18 cellular contexts compared by ENCODE assay signal in the genomic region with DNA sequence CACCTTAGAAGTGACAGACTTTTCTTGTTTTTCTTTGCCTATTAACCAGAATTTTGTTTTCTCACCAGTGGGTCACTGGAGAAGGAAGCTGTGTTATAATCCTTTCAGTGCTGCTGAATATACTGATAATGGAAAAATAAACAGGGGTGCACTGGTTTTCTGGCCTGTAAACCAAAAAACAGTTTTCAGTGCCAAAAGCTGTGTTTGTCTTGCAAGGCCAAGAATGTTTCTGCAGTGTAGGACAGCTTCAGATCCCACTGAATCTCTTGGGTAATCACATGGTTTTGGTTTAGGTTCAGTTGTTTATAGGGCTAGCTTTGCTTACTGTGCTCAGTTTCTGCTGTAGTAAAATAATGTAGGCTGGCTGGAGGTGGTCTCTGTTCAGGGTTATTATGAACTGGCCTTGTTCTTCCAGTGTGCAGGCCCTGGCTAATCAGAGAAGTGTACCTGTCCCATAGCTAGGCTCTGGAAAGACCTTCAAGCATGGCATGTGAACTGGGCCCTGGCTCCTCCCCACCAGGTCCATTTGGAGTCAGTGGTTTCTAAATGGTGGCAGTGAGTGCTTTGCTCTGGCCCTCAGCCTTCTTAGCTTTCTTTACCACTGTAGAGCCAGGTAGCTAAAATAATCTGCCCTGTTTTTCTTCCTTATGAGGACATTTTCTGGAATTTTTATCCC. TPM values are rescaled to one million over a fixed set of nuclear protein-coding genes. Genes with fewer than 3 reads are reported as not detected.
DNase-seq lines count a peak whose midpoint lies in the region; ATAC-seq, FAIRE-seq and TF ChIP-seq lines count a peak whose summit lies in the region.
"Had no signal": no experiment of that assay in that cellular context is flagged by ENCODE, and none has a peak within 500 bp of the region (broad histone marks: within the 10 kb centered on the region; RNA-seq: fewer than 3 reads in every experiment).

No MANE protein-coding gene starts in this region.

- no peaks in the 10 kb centered on the region for H4K20me1 ChIP-seq in GM23338 (replicated peaks; ENCODE audit: insufficient read depth)

- H3K27me3 ChIP-seq in heart right ventricle (no peaks in the 10 kb centered on the region), gastrocnemius medialis (no peaks in the 10 kb centered on the region), GM23338 (ENCODE audit: insufficient read depth) (no peaks in the 10 kb centered on the region)

- H3K27ac ChIP-seq in heart right ventricle, result peak overlapping the region in 8 of 10 donors; percentile 8 to 68 (median 44)
- peak overlapping the region; percentile 8 to 52 (median 39) for H3K27ac ChIP-seq in gastrocnemius medialis
- no peak overlapping the region for H3K27ac ChIP-seq in GM23338 (ENCODE audit: low read depth)
- H3K27ac ChIP-seq: WERI-Rb-1 had no signal

- H3K27ac Mint-ChIP-seq in GM23338, result no peak overlapping the region; the same call in 1 of the 2 replicates
- H3K27ac Mint-ChIP-seq: natural killer cell had no signal

- no peak overlapping the region for H3K4me3 Mint-ChIP-seq in GM23338
- H3K4me3 Mint-ChIP-seq: natural killer cell had no signal

- no peak overlapping the region for H3K4me3 ChIP-seq in heart right ventricle
- H3K4me3 ChIP-seq in gastrocnemius medialis, result no peak overlapping the region
- no peak overlapping the region for H3K4me3 ChIP-seq in GM23338

- no peak for TF ChIP-seq POLR2A in gastrocnemius medialis (IDR thresholded peaks at IDR 0.05)
- no peak for TF ChIP-seq POLR2A in GM12891 (IDR thresholded peaks at IDR 0.05; ENCODE audit: low read depth, low read length)

- no peak overlapping the region for H2AFZ ChIP-seq in GM23338

- peaks cover 3% of the 10 kb centered on the region for H3K27me3 Mint-ChIP-seq in GM23338 (ENCODE audit: insufficient read depth, low read depth, poor library complexity)

- ATAC-seq in heart right ventricle, result peak in 7 of 8 donors; percentile 21 to 73 (median 53)
- no peak for ATAC-seq in gastrocnemius medialis
- ATAC-seq in GM21526 (IDR thresholded peaks at IDR 0.05; ENCODE audit: low FRiP score, unreplicated experiment), result no peak
- ATAC-seq in GM18867 (IDR thresholded peaks at IDR 0.05; ENCODE audit: unreplicated experiment), result no peak
- no peak for ATAC-seq in GM23338
- ATAC-seq: natural killer cell had no signal

- DNase-seq in AG08396 (ENCODE audit: low spot score) (peak; percentile 51), astrocyte of the hippocampus (ENCODE audit: low read depth, low spot score) (peak; percentile 64), heart right ventricle (no peak), gastrocnemius medialis (no peak), GM12891 (ENCODE audit: insufficient read length, low spot score) (no peak), GM23338 (ENCODE audit: low spot score) (no peak)
- DNase-seq: activated effector memory CD4-positive, alpha-beta T cell treated with anti-CD3 and anti-CD28 coated beads, Interleukin-2, amount 50 U/mL, for 16 hours; AML-193; head of caudate nucleus; Karpas-422; natural killer cell; NCI-H1436 treated with DMSO at 0.1 percent for 48 hours; NCI-H524 treated with DMSO at 0.1 percent for 48 hours; retina; stimulated activated CD4-positive, alpha-beta T cell treated with anti-CD3 and anti-CD28 coated beads, Interleukin-4, amount 100 ng/mL, for 24 hours; WERI-Rb-1 had no signal

- no peaks in the 10 kb centered on the region for H3K9me3 ChIP-seq in heart right ventricle
- no peaks in the 10 kb centered on the region for H3K9me3 ChIP-seq in gastrocnemius medialis

- peaks cover 8% of the 10 kb centered on the region; the same call in 2 of the 3 replicates for H3K4me1 Mint-ChIP-seq in GM23338

- intact Hi-C loops in heart right ventricle (cut with DNase I), result loop anchor here in 1 of 10 donors (10.0 kb wide), 1 partner anchor 46 kb away; no protein-coding TSS in a partner anchor
- intact Hi-C loops in gastrocnemius medialis (cut with DNase I; ENCODE audit: low total_unique reads), result no loop called here

- no peak overlapping the region for H3K4me2 ChIP-seq in GM23338

- peaks cover 11% of the 10 kb centered on the region for H3K79me2 ChIP-seq in GM23338 (replicated peaks; ENCODE audit: insufficient read depth)

- no peaks in the 10 kb centered on the region for H3K9me3 Mint-ChIP-seq in GM23338
- H3K9me3 Mint-ChIP-seq: natural killer cell had no signal

- in situ Hi-C loops in gastrocnemius medialis (cut with MboI; ENCODE audit: low sequenced_read_pairs in 4 of 4), result no loop called here

- H3K9me2 ChIP-seq in GM23338 (ENCODE audit: insufficient read depth), result peaks cover 8% of the 10 kb centered on the region; the same call in 1 of the 2 replicates

- H3K36me3 ChIP-seq in heart right ventricle (no peaks in the 10 kb centered on the region), gastrocnemius medialis (no peaks in the 10 kb centered on the region), GM23338 (ENCODE audit: insufficient read depth) (no peaks in the 10 kb centered on the region; the same call in 1 of the 2 replicates)
- H3K36me3 ChIP-seq: WERI-Rb-1 had no signal

- H3K4me1 ChIP-seq in heart right ventricle (peaks cover 10 to 67% (median 61%) of the 10 kb centered on the region in 9 donors), gastrocnemius medialis (peaks cover 33 to 36% of the 10 kb centered on the region in 2 donors), GM23338 (ENCODE audit: insufficient read depth) (0 out of 2 replicates have a peak, but pooled peaks cover 5% of the 10 kb centered on the region)

- FAIRE-seq in GM12891 (lab: Jason Lieb, UNC), result no peak

- H3K36me3 Mint-ChIP-seq in GM23338 (ENCODE audit: low read depth), result no peaks in the 10 kb centered on the region
- H3K36me3 Mint-ChIP-seq: natural killer cell had no signal

- no peaks in the 10 kb centered on the region for H3F3A ChIP-seq in GM23338 (replicated peaks; ENCODE audit: low read depth)

- TF ChIP-seq CTCF in heart right ventricle (IDR thresholded peaks at IDR 0.05) (no peak), gastrocnemius medialis (IDR thresholded peaks at IDR 0.05 in 4 of 5, conservative IDR thresholded peaks at IDR 0.05 in 1 of 5) (no peak), GM23338 (conservative IDR thresholded peaks at IDR 0.05; ENCODE audit: low read depth in 2 of 2) (no peak)

TF ChIP-seq in GM12891, 5 proteins besides CTCF, POLR2A, EP300 and RAD21:
- TF ChIP-seq POLR2AphosphoS5 (IDR thresholded peaks at IDR 0.05; ENCODE audit: low read depth, low read length), result no peak
- TF ChIP-seq POU2F2 (IDR thresholded peaks at IDR 0.05; ENCODE audit: low read depth, low read length), result no peak
- no peak for TF ChIP-seq PAX5 (IDR thresholded peaks at IDR 0.05; ENCODE audit: insufficient read depth, low read length, severe bottlenecking)
- no peak for TF ChIP-seq SPI1 (IDR thresholded peaks at IDR 0.05; ENCODE audit: low read depth, low read length)
- no peak for TF ChIP-seq TAF1 (IDR thresholded peaks at IDR 0.05; ENCODE audit: low read depth, low read length)

TF ChIP-seq in GM23338, 12 proteins besides CTCF, POLR2A, EP300 and RAD21:
- no peak for TF ChIP-seq ZNF114 (CRISPR knock-in tag; IDR thresholded peaks at IDR 0.05)

RNA-seq across cellular contexts. Expression of gene PDE8A, which starts 18.7 kb away (rescaled TPM):
- total RNA-seq in heart right ventricle, result 10 to 100 TPM; 13.1 to 20.3 (median 17.4) TPM
- polyA plus RNA-seq in heart right ventricle, result 10 to 100 TPM; 10.9 to 46.7 TPM
- 10 to 100 TPM in 3 of 4 donors, 1 to 10 TPM in 1; 6.3 to 20.6 (median 13.9) TPM for total RNA-seq in gastrocnemius medialis
- 14.2 TPM for polyA plus RNA-seq in GM12891 (2012; ENCODE audit: low read depth, missing spikeins)
- total RNA-seq in GM23338 (2014; rRNA removed; shearing (Covaris generic)), result 7.5 and 12.0 TPM in 2 replicates
- 5.0 and 5.6 TPM in 2 replicates for polyA plus RNA-seq in GM23338 (2016; fragmentation: Nextera tagmentation; extraction: Ambion mirVana)

Comparison
In these comparisons a context has a peak if more than half of its experiments do, and no peak if none do; other contexts are left out.
1. DNase-seq: peak in AG08396 (single experiment) and astrocyte of the hippocampus (single experiment); none in heart right ventricle (0 of 2), gastrocnemius medialis (0 of 2), GM12891 (single experiment) and GM23338 (single experiment).
2. ATAC-seq: peak in heart right ventricle (7 of 8); none in gastrocnemius medialis (0 of 2), GM21526 (single experiment), GM18867 (single experiment) and GM23338 (single experiment).